Comparison of ENCODE assay signal across 20 cellular contexts in the genomic region with DNA sequence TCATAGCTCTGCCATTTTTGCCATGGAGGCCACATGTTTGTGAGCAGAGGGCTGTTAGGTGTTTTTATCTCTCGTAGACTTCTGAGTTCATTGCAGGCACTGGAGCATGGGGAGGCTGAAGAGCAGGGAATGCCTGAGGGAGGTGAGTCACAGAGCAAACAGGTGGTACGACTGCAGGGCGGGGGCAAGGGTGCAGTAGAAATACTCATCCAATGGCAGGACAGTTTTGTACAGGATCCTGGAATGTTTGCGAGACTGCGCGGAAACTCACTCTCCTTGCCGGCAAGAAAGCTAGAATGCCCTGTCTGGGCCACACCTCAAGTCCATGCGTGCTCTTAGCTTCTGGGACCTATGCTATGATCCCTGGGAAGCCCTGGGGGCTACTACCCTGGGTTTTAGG. TPM values are rescaled to one million over a fixed set of nuclear protein-coding genes. Genes with fewer than 3 reads are reported as not detected.
DNase-seq lines count a peak whose midpoint lies in the region; ATAC-seq and TF ChIP-seq lines count a peak whose summit lies in the region.
"Had no signal": no experiment of that assay in that cellular context is flagged by ENCODE, and none has a peak within 500 bp of the region (broad histone marks: within the 10 kb centered on the region; RNA-seq: fewer than 3 reads in every experiment).

No MANE protein-coding gene starts in this region.

- no peak overlapping the region for H3K4ac ChIP-seq in mesendoderm (ENCODE audit: low read depth, low read length)

- WGBS in mesendoderm (ENCODE audit: extremely low coverage, insufficient coverage, low lambda C conversion rate) = no CpG with 5 or more reads among the region's 8 CpGs

- no peak overlapping the region for H3K9ac ChIP-seq in mesendoderm (ENCODE audit: low read length)

- H3K27me3 Mint-ChIP-seq in activated CD4-positive, alpha-beta T cell treated with anti-CD3 and anti-CD28 coated beads, Interleukin-2, amount 10 ng/mL, durations not matched to agents 24 days and 14 days = no peaks in the 10 kb centered on the region
- H3K27me3 Mint-ChIP-seq: CD4-positive, alpha-beta memory T cell had no signal

- no peak overlapping the region for H4K5ac ChIP-seq in mesendoderm (ENCODE audit: low read length)

- no peak overlapping the region for H3K4me2 ChIP-seq in mesendoderm (ENCODE audit: low read length)

- H3K9me3 Mint-ChIP-seq in activated CD4-positive, alpha-beta T cell treated with anti-CD3 and anti-CD28 coated beads, Interleukin-2, amount 10 ng/mL, durations not matched to agents 24 days and 14 days = no peaks in the 10 kb centered on the region

- no peaks in the 10 kb centered on the region for H3K36me3 Mint-ChIP-seq in activated CD4-positive, alpha-beta T cell treated with anti-CD3 and anti-CD28 coated beads, Interleukin-2, amount 10 ng/mL, durations not matched to agents 24 days and 14 days (ENCODE audit: low read depth)
- H3K36me3 Mint-ChIP-seq: CD4-positive, alpha-beta memory T cell had no signal

- no peak overlapping the region for H4K8ac ChIP-seq in mesendoderm (ENCODE audit: low read depth, low read length)

- no peak overlapping the region for H3K27ac Mint-ChIP-seq in activated CD4-positive, alpha-beta T cell treated with anti-CD3 and anti-CD28 coated beads, Interleukin-2, amount 10 ng/mL, durations not matched to agents 24 days and 14 days
- H3K27ac Mint-ChIP-seq: CD4-positive, alpha-beta memory T cell had no signal

- ATAC-seq in Right ventricle myocardium inferior (no peak), omental fat pad (ENCODE audit: low FRiP score) (no peak)
- no peak for ATAC-seq in stimulated activated naive CD8-positive, alpha-beta T cell treated with anti-CD3 and anti-CD28 coated beads, Interleukin-15, Interleukin-2, amounts not matched to agents 100 U/mL and 50 U/mL, for 24 hours
- ATAC-seq: gastrocnemius medialis, SK-N-SH treated with all-trans-retinoic acid at 6 μM for 48 hours had no signal

- H3K27me3 ChIP-seq in mesendoderm (ENCODE audit: insufficient read depth, low read length, poor library complexity) = no peaks in the 10 kb centered on the region
- H3K27me3 ChIP-seq: ascending aorta, gastrocnemius medialis had no signal

- H3K27ac ChIP-seq in mesendoderm (ENCODE audit: low read depth, low read length) = no peak overlapping the region
- H3K27ac ChIP-seq: ascending aorta, gastrocnemius medialis had no signal

- no peaks in the 10 kb centered on the region for H3K4me1 Mint-ChIP-seq in activated CD4-positive, alpha-beta T cell treated with anti-CD3 and anti-CD28 coated beads, Interleukin-2, amount 10 ng/mL, durations not matched to agents 24 days and 14 days
- H3K4me1 Mint-ChIP-seq: CD4-positive, alpha-beta memory T cell had no signal

- no peak overlapping the region for H2BK5ac ChIP-seq in mesendoderm (ENCODE audit: low read length)

- no peak overlapping the region for H3K56ac ChIP-seq in mesendoderm (ENCODE audit: low read length)

- H3K4me3 ChIP-seq in epithelial cell of esophagus (ENCODE audit: low read length) (no peak overlapping the region), mesendoderm (ENCODE audit: low read length) (no peak overlapping the region)
- H3K4me3 ChIP-seq: ascending aorta, gastrocnemius medialis had no signal

- intact Hi-C loops in activated CD4-positive, alpha-beta T cell treated with anti-CD3 and anti-CD28 coated beads, Interleukin-2, amount 10 ng/mL, durations not matched to agents 24 days and 14 days (cut with micrococcal nuclease) = no loop called here
- intact Hi-C loops in Right ventricle myocardium inferior (cut with DNase I) = no loop called here

- H2BK15ac ChIP-seq in mesendoderm (replicated peaks; ENCODE audit: low read depth) = no peak overlapping the region

- no peak overlapping the region for H3K4me3 Mint-ChIP-seq in activated CD4-positive, alpha-beta T cell treated with anti-CD3 and anti-CD28 coated beads, Interleukin-2, amount 10 ng/mL, durations not matched to agents 24 days and 14 days
- H3K4me3 Mint-ChIP-seq: CD4-positive, alpha-beta memory T cell had no signal

- no peaks in the 10 kb centered on the region for H3K4me1 ChIP-seq in mesendoderm (ENCODE audit: control insufficient read depth, low read depth, low read length)
- H3K4me1 ChIP-seq: ascending aorta, gastrocnemius medialis had no signal

- DNase-seq in COLO668 (lab: John Stamatoyannopoulos, UW; ENCODE audit: unreplicated experiment) = peak; percentile 14
- peak; percentile 4 for DNase-seq in M059J (ENCODE audit: low read depth)
- DNase-seq in epithelial cell of esophagus (ENCODE audit: low read depth) = peak; percentile 93
- peak; percentile 5 for DNase-seq in mesendoderm
- DNase-seq in activated CD4-positive, alpha-beta T cell treated with anti-CD3 and anti-CD28 coated beads, Interleukin-2, amount 10 ng/mL, durations not matched to agents 24 days and 14 days = no peak
- DNase-seq in Right ventricle myocardium inferior (ENCODE audit: missing footprints) = no peak
- no peak for DNase-seq in stimulated activated naive CD8-positive, alpha-beta T cell treated with anti-CD3 and anti-CD28 coated beads, Interleukin-15, Interleukin-2, amounts not matched to agents 100 U/mL and 50 U/mL, for 24 hours
- DNase-seq in omental fat pad (ENCODE audit: low spot score) = no peak
- DNase-seq: activated CD4-positive, alpha-beta T cell treated with anti-CD3 and anti-CD28 coated beads, Interleukin-2, amount 50 U/mL, for 1 hour; activated naive CD4-positive, alpha-beta T cell treated with Interleukin-2 at 50 U/mL for 16 hours; CD4-positive, alpha-beta memory T cell; gastrocnemius medialis; IMR-90; NCI-H2029 treated with DMSO at 0.1 percent for 48 hours; OCI-M1; stimulated activated CD4-positive, alpha-beta T cell treated with anti-CD3 and anti-CD28 coated beads, Interleukin-15, amount 100 ng/mL, for 24 hours had no signal

- no peaks in the 10 kb centered on the region for H3K36me3 ChIP-seq in mesendoderm (ENCODE audit: control insufficient read depth, insufficient read depth, low read length)
- H3K36me3 ChIP-seq: ascending aorta, gastrocnemius medialis had no signal

- H2AK5ac ChIP-seq in mesendoderm (ENCODE audit: low read length) = no peak overlapping the region

- no peaks in the 10 kb centered on the region for H3K79me2 ChIP-seq in mesendoderm (ENCODE audit: control insufficient read depth, insufficient read depth, low read length)

- no peak overlapping the region for H3K23ac ChIP-seq in mesendoderm (ENCODE audit: low read length)

- no peak overlapping the region for H3K18ac ChIP-seq in mesendoderm (ENCODE audit: low read length)

- no peak overlapping the region for H2BK120ac ChIP-seq in mesendoderm (ENCODE audit: low read depth, low read length)

- no peak for TF ChIP-seq CTCF in epithelial cell of esophagus (IDR thresholded peaks at IDR 0.05; ENCODE audit: insufficient read depth, low read depth, low read length, missing control alignments)
- no peak for TF ChIP-seq CTCF in omental fat pad (IDR thresholded peaks at IDR 0.05)

- H3K79me1 ChIP-seq in mesendoderm (ENCODE audit: low read length) = no peaks in the 10 kb centered on the region

RNA-seq across cellular contexts. Expression of gene VCX2, which starts 20.0 kb away (rescaled TPM):
- total RNA-seq in M059J (2014; rRNA removed; shearing (Covaris generic)) = not detected in 2 replicates
- not detected for polyA plus RNA-seq in mesendoderm (2013, experiment 1 of 2)
- polyA plus RNA-seq in mesendoderm (2013, experiment 2 of 2) = not detected
- total RNA-seq in activated CD4-positive, alpha-beta T cell treated with anti-CD3 and anti-CD28 coated beads, Interleukin-2, amount 10 ng/mL, durations not matched to agents 24 days and 14 days = not detected in 2 replicates
- total RNA-seq in Right ventricle myocardium inferior (not detected), omental fat pad (not detected)
- total RNA-seq: ascending aorta; CD4-positive, alpha-beta memory T cell; gastrocnemius medialis; IMR-90 had no signal
- polyA plus RNA-seq: AG04450; CD4-positive, alpha-beta memory T cell; IMR-90; neural cell had no signal

Comparison
In these comparisons a context has a peak if more than half of its experiments do, and no peak if none do; other contexts are left out.
1. DNase-seq: peak in COLO668 (single experiment), M059J (single experiment), epithelial cell of esophagus (single experiment) and mesendoderm (single experiment); none in activated CD4-positive, alpha-beta T cell treated with anti-CD3 and anti-CD28 coated beads, Interleukin-2, amount 10 ng/mL, durations not matched to agents 24 days and 14 days (single experiment), Right ventricle myocardium inferior (single experiment), stimulated activated naive CD8-positive, alpha-beta T cell treated with anti-CD3 and anti-CD28 coated beads, Interleukin-15, Interleukin-2, amounts not matched to agents 100 U/mL and 50 U/mL, for 24 hours (single experiment) and omental fat pad (single experiment).